In the genomic region with DNA sequence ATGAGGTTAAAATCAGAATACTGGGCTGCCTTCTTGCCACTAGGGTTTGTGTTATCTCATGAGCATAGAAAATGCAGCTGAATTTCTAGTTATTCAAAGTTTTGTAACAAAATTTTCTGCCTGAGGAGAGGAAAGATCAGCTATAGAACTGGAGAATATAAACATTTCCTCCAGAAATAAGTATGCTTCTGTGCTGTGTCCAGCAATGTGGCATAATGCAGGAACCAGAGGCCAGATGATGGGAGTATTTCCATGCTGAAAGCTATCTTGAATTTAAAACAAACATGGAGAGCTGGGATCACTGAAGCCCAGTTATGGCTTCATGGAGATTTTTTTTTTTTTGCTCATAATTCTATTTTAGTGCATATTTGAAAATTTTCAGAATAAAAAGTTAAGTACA, we compare ENCODE assay signal across 20 cellular contexts.
DNase-seq lines count a peak whose midpoint lies in the region; ATAC-seq and TF ChIP-seq lines count a peak whose summit lies in the region.
"Had no signal": no experiment of that assay in that cellular context is flagged by ENCODE, and none has a peak within 500 bp of the region (broad histone marks: within the 10 kb centered on the region; RNA-seq: fewer than 3 reads in every experiment).

No MANE protein-coding gene starts in this region.

- peak; percentile 43 for DNase-seq in IMR-90
- DNase-seq in fibroblast of villous mesenchyme (ENCODE audit: low read depth): peak; percentile 36
- DNase-seq in smooth muscle cell (lab: John Stamatoyannopoulos, UW; ENCODE audit: unreplicated experiment): no peak
- no peak for DNase-seq in colonic mucosa
- no peak for DNase-seq in GM19238 (ENCODE audit: insufficient read length, low spot score)
- DNase-seq: 8988T; ACHN; C1 segment of cervical spinal cord; Calu3; CD4-positive, alpha-beta memory T cell; COR-L47; DMS53; DMS79 treated with DMSO at 0.1 percent for 48 hours; GF-D8; HFFc6 had no signal

- no peak for TF ChIP-seq POLR2A in IMR-90 (IDR thresholded peaks at IDR 0.05; ENCODE audit: low read depth, low read length)

- peak overlapping the region; percentile 21 to 80; a peak in 3 of 4 replicates for H4K8ac ChIP-seq in IMR-90 (ENCODE audit: low read depth in 2 of 2, low read length in 2 of 2)

- peak overlapping the region; percentile 77 for H3K14ac ChIP-seq in IMR-90 (replicated peaks; ENCODE audit: low read depth, low read length)

- in situ Hi-C loops in IMR-90 (cut with MboI; ENCODE audit: low sequenced_read_pairs): no loop called here

- H2BK120ac ChIP-seq in IMR-90 (ENCODE audit: low read depth, low read length): peak overlapping the region; percentile 95

- H3K27ac ChIP-seq in IMR-90 (ENCODE audit: insufficient read depth, low read length) (peak overlapping the region; percentile 85), smooth muscle cell (ENCODE audit: low read depth) (peak overlapping the region; percentile 56), colonic mucosa (no peak overlapping the region)
- H3K27ac ChIP-seq: A549 had no signal

- ATAC-seq in IMR-90 (ENCODE audit: low read depth) (peak; percentile 55), GM21825 (IDR thresholded peaks at IDR 0.05; ENCODE audit: unreplicated experiment) (no peak)
- ATAC-seq: A549, GM23338 had no signal

- no peak for TF ChIP-seq CTCF in IMR-90 (conservative IDR thresholded peaks at IDR 0.05; ENCODE audit: low read depth, low read length)
- 0 out of 2 replicates have a peak, but pooled peaks have one; percentile 3 for TF ChIP-seq CTCF in WI38 (IDR thresholded peaks at IDR 0.05; ENCODE audit: low read depth, low read length)
- TF ChIP-seq CTCF in fibroblast of villous mesenchyme (IDR thresholded peaks at IDR 0.05; ENCODE audit: insufficient read depth, low read depth, low read length): no peak
- TF ChIP-seq CTCF in smooth muscle cell (IDR thresholded peaks at IDR 0.05; ENCODE audit: borderline replicate concordance, insufficient read depth, poor library complexity, severe bottlenecking): no peak
- TF ChIP-seq CTCF in colonic mucosa (IDR thresholded peaks at IDR 0.05): no peak

- H2AK5ac ChIP-seq in IMR-90 (ENCODE audit: low read depth, low read length): no peak overlapping the region; the same call in 1 of the 2 replicates

- peak overlapping the region; percentile 71; the same call in 1 of the 2 replicates for H3K4me2 ChIP-seq in IMR-90 (ENCODE audit: low read depth, low read length)
- H3K4me2 ChIP-seq in smooth muscle cell: no peak overlapping the region
- H3K4me2 ChIP-seq: A549, GM23338 had no signal

- intact Hi-C loops in IMR-90 (cut with micrococcal nuclease): no loop called here
- intact Hi-C loops in colonic mucosa (cut with DNase I): no loop called here

- dilution Hi-C loops in IMR-90 (cut with HindIII; ENCODE audit: low sequenced_read_pairs, unreplicated experiment): no loop called here

- no peak for TF ChIP-seq RAD21 in IMR-90 (IDR thresholded peaks at IDR 0.05; ENCODE audit: low read length)

- H3K18ac ChIP-seq in IMR-90 (ENCODE audit: low read depth, low read length): peak overlapping the region; percentile 98

- no peaks in the 10 kb centered on the region for H3K79me2 ChIP-seq in smooth muscle cell (ENCODE audit: low read depth)

- no peaks in the 10 kb centered on the region for H3K9me3 ChIP-seq in IMR-90 (ENCODE audit: control insufficient read depth, insufficient read depth, low read length)
- no peaks in the 10 kb centered on the region for H3K9me3 ChIP-seq in smooth muscle cell (replicated peaks; ENCODE audit: low read depth)
- no peaks in the 10 kb centered on the region for H3K9me3 ChIP-seq in colonic mucosa
- H3K9me3 ChIP-seq: A549, HAP-1 had no signal

- H3K4me1 ChIP-seq in IMR-90 (ENCODE audit: control insufficient read depth, insufficient read depth, low read length): peaks cover 16% of the 10 kb centered on the region
- H3K4me1 ChIP-seq in smooth muscle cell (ENCODE audit: low read depth): peaks cover 3% of the 10 kb centered on the region
- no peaks in the 10 kb centered on the region for H3K4me1 ChIP-seq in colonic mucosa
- H3K4me1 ChIP-seq: A549, HAP-1 had no signal

- POLR2A ChIA-PET in IMR-90 (lab: Charles Lee; ENCODE audit: unreplicated experiment): interaction anchor here (0.8 to 1.7 kb wide), 2 partner anchors 28 to 141 kb away, joined by 3 to 7 read pairs; no protein-coding TSS in a partner anchor

- H2BK15ac ChIP-seq in IMR-90 (ENCODE audit: low read depth, low read length): peak overlapping the region; percentile 52; the same call in 2 of the 3 replicates

- peaks cover 17% of the 10 kb centered on the region for H3K9me1 ChIP-seq in IMR-90 (ENCODE audit: insufficient read depth, low read length)

- H3K4me3 ChIP-seq in IMR-90 (ENCODE audit: insufficient read depth, low read depth, low read length) (no peak overlapping the region), WI38 (ENCODE audit: low read depth, low read length) (no peak overlapping the region), fibroblast of villous mesenchyme (ENCODE audit: low read depth, low read length) (no peak overlapping the region), smooth muscle cell (no peak overlapping the region), colonic mucosa (no peak overlapping the region)
- H3K4me3 ChIP-seq: A549, GM23338, HAP-1 had no signal

- peak overlapping the region; percentile 87 for H4K5ac ChIP-seq in IMR-90 (ENCODE audit: low read depth, low read length)

- H3K56ac ChIP-seq in IMR-90 (ENCODE audit: extremely low read depth, insufficient read depth, low read length): peak overlapping the region; percentile 85; the same call in 1 of the 2 replicates

- H2AFZ ChIP-seq in IMR-90 (replicated peaks; ENCODE audit: low read length, poor library complexity) (no peak overlapping the region), smooth muscle cell (ENCODE audit: low read depth) (no peak overlapping the region)
- H2AFZ ChIP-seq: GM23338 had no signal

- no peaks in the 10 kb centered on the region for H3K36me3 ChIP-seq in IMR-90 (ENCODE audit: control insufficient read depth, insufficient read depth, low read length)
- no peaks in the 10 kb centered on the region for H3K36me3 ChIP-seq in smooth muscle cell (ENCODE audit: low read depth)
- H3K36me3 ChIP-seq in colonic mucosa: no peaks in the 10 kb centered on the region
- H3K36me3 ChIP-seq: HAP-1 had no signal

- H3K9ac ChIP-seq in IMR-90 (ENCODE audit: low read depth, low read length): peak overlapping the region; percentile 23; the same call in 1 of the 2 replicates
- H3K9ac ChIP-seq in smooth muscle cell (ENCODE audit: low read depth): no peak overlapping the region
- no peak overlapping the region for H3K9ac ChIP-seq in colonic mucosa (ENCODE audit: low read depth in 2 of 2, low read length in 2 of 2)

- no peaks in the 10 kb centered on the region for H3K27me3 ChIP-seq in IMR-90 (ENCODE audit: control insufficient read depth, insufficient read depth, low read length)
- H3K27me3 ChIP-seq in smooth muscle cell (ENCODE audit: low read depth): no peaks in the 10 kb centered on the region
- no peaks in the 10 kb centered on the region for H3K27me3 ChIP-seq in colonic mucosa

- peak overlapping the region; percentile 84 for H3K4ac ChIP-seq in IMR-90 (ENCODE audit: low read depth, low read length)

- BruUV-seq in IMR-90 (replicated peaks; lab: Mats Ljungman, UMichigan): no TSS peak

- H3K23ac ChIP-seq in IMR-90 (ENCODE audit: low read depth, low read length): peak overlapping the region; percentile 81

- H2BK20ac ChIP-seq in IMR-90 (ENCODE audit: low read depth, low read length): peak overlapping the region; percentile 87

- peaks cover 7% of the 10 kb centered on the region for H3F3A ChIP-seq in smooth muscle cell (ENCODE audit: low read depth)

- H3K79me1 ChIP-seq in IMR-90 (ENCODE audit: low read depth in 1 of 2, low read length in 2 of 2): no peaks in the 10 kb centered on the region

- peak overlapping the region; percentile 80 for H4K91ac ChIP-seq in IMR-90 (ENCODE audit: insufficient read depth, low read depth, low read length)

- H2AK9ac ChIP-seq in IMR-90 (replicated peaks; ENCODE audit: low read depth, low read length, poor library complexity): no peak overlapping the region

- CTCF ChIA-PET in IMR-90 (lab: Yijun Ruan, JAX): interaction anchor here (0.6 to 1.7 kb wide), 4 partner anchors 10 to 600 kb away, joined by 3 to 4 read pairs (median 4); no protein-coding TSS in a partner anchor

- no peaks in the 10 kb centered on the region for H4K20me1 ChIP-seq in IMR-90 (ENCODE audit: insufficient read depth, low read length)
- no peaks in the 10 kb centered on the region for H4K20me1 ChIP-seq in smooth muscle cell (ENCODE audit: low read depth)

- H2BK5ac ChIP-seq in IMR-90 (ENCODE audit: low read depth, low read length, poor library complexity, severe bottlenecking): peak overlapping the region; percentile 94

TF ChIP-seq in IMR-90, 13 proteins besides CTCF, POLR2A, EP300 and RAD21 (continues in another document):
- TF ChIP-seq, protein P1, sequence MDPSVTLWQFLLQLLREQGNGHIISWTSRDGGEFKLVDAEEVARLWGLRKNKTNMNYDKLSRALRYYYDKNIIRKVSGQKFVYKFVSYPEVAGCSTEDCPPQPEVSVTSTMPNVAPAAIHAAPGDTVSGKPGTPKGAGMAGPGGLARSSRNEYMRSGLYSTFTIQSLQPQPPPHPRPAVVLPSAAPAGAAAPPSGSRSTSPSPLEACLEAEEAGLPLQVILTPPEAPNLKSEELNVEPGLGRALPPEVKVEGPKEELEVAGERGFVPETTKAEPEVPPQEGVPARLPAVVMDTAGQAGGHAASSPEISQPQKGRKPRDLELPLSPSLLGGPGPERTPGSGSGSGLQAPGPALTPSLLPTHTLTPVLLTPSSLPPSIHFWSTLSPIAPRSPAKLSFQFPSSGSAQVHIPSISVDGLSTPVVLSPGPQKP (IDR thresholded peaks at IDR 0.05; ENCODE audit: borderline replicate concordance, low read depth, low read length): no peak
- TF ChIP-seq MAZ (IDR thresholded peaks at IDR 0.05; ENCODE audit: borderline replicate concordance, low read depth, low read length) (no peak), SMC3 (IDR thresholded peaks at IDR 0.05; ENCODE audit: low read depth, low read length) (no peak), CHD1 (IDR thresholded peaks at IDR 0.05; ENCODE audit: low read depth, low read length) (no peak), MAFK (IDR thresholded peaks at IDR 0.05; ENCODE audit: low read depth, low read length) (no peak), CEBPB (IDR thresholded peaks at IDR 0.05; ENCODE audit: low read depth, low read length) (no peak), RCOR1 (IDR thresholded peaks at IDR 0.05; ENCODE audit: insufficient replicate concordance, low read length) (no peak), MXI1 (IDR thresholded peaks at IDR 0.05; ENCODE audit: borderline replicate concordance, low read depth, low read length) (no peak), RFX5 (IDR thresholded peaks at IDR 0.05; ENCODE audit: low read depth, low read length) (no peak)
- TF ChIP-seq, protein P2, sequence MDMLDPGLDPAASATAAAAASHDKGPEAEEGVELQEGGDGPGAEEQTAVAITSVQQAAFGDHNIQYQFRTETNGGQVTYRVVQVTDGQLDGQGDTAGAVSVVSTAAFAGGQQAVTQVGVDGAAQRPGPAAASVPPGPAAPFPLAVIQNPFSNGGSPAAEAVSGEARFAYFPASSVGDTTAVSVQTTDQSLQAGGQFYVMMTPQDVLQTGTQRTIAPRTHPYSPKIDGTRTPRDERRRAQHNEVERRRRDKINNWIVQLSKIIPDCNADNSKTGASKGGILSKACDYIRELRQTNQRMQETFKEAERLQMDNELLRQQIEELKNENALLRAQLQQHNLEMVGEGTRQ (IDR thresholded peaks at IDR 0.05; ENCODE audit: low read depth, low read length): no peak

Comparison
In these comparisons a context has a peak if more than half of its experiments do, and no peak if none do; other contexts are left out.
1. DNase-seq: peak in IMR-90 (single experiment) and fibroblast of villous mesenchyme (single experiment); none in smooth muscle cell (single experiment), colonic mucosa (single experiment) and GM19238 (single experiment).